ENCODE assay signal across 8 cellular contexts in genomic region chrX:81202413-81202794, GRCh38.
DNase-seq lines count a peak whose midpoint lies in the region; ATAC-seq and TF ChIP-seq lines count a peak whose summit lies in the region.

No MANE protein-coding gene starts in this region.

- no peaks in the 10 kb centered on the region for H3K9me3 Mint-ChIP-seq in T-helper 2 cell treated with Interferon-gamma antibody and Interleukin-4, amounts not matched to agents 5 μg/mL and 100 μg/mL, for 36 hours

- H3K4me1 Mint-ChIP-seq in T-helper 2 cell treated with Interferon-gamma antibody and Interleukin-4, amounts not matched to agents 5 μg/mL and 100 μg/mL, for 36 hours (ENCODE audit: low read depth) = peaks cover 26% of the 10 kb centered on the region

- H3K4me2 ChIP-seq in parathyroid adenoma (ENCODE audit: low read length) = peak overlapping the region; percentile 80

- H3K79me2 ChIP-seq in parathyroid adenoma = no peaks in the 10 kb centered on the region

- H3K4me1 ChIP-seq in parathyroid adenoma = no peaks in the 10 kb centered on the region

- peak overlapping the region; percentile 96 for H3K27ac Mint-ChIP-seq in T-helper 2 cell treated with Interferon-gamma antibody and Interleukin-4, amounts not matched to agents 5 μg/mL and 100 μg/mL, for 36 hours

- peak overlapping the region; percentile 63 to 84 for H3K4me3 ChIP-seq in foreskin fibroblast (ENCODE audit: low read depth in 1 of 2, low read length in 2 of 2)
- H3K4me3 ChIP-seq in parathyroid adenoma (ENCODE audit: low read depth, low read length) = peak overlapping the region; percentile 67

- peak overlapping the region; percentile 94 for H3K4me3 Mint-ChIP-seq in T-helper 2 cell treated with Interferon-gamma antibody and Interleukin-4, amounts not matched to agents 5 μg/mL and 100 μg/mL, for 36 hours

- H3K36me3 Mint-ChIP-seq in T-helper 2 cell treated with Interferon-gamma antibody and Interleukin-4, amounts not matched to agents 5 μg/mL and 100 μg/mL, for 36 hours (ENCODE audit: low read depth) = peaks cover 15% of the 10 kb centered on the region

- ATAC-seq in GM21423 (IDR thresholded peaks at IDR 0.05; ENCODE audit: unreplicated experiment) = no peak

- no peaks in the 10 kb centered on the region for H3K27me3 Mint-ChIP-seq in T-helper 2 cell treated with Interferon-gamma antibody and Interleukin-4, amounts not matched to agents 5 μg/mL and 100 μg/mL, for 36 hours (ENCODE audit: low read depth)

- H3K36me3 ChIP-seq in parathyroid adenoma (ENCODE audit: control insufficient read depth, insufficient read depth, low read length) = no peaks in the 10 kb centered on the region

- no peaks in the 10 kb centered on the region for H3K27me3 ChIP-seq in parathyroid adenoma (ENCODE audit: control insufficient read depth, insufficient read depth, low read length)

- DNase-seq in SKM-1 (lab: John Stamatoyannopoulos, UW; ENCODE audit: unreplicated experiment) (peak; percentile 12), SKM-1 treated with dmso at 0.1 percent for 144 hours (lab: John Stamatoyannopoulos, UW; ENCODE audit: unreplicated experiment) (no peak), foreskin fibroblast (peak in 1 of 2 donors; percentile 28), NCI-H446 treated with DMSO at 0.1 percent for 48 hours (lab: John Stamatoyannopoulos, UW) (no peak), NCI-H446 (lab: John Stamatoyannopoulos, UW) (no peak)
- DNase-seq in T-helper 2 cell treated with Interferon-gamma antibody and Interleukin-4, amounts not matched to agents 5 μg/mL and 100 μg/mL, for 36 hours (ENCODE audit: low spot score) = no peak

- H3K27ac ChIP-seq in parathyroid adenoma = peak overlapping the region; percentile 83

- no peak overlapping the region for H3K9ac ChIP-seq in parathyroid adenoma

- H2AFZ ChIP-seq in parathyroid adenoma = peak overlapping the region; percentile 90

- no peaks in the 10 kb centered on the region for H3K9me3 ChIP-seq in parathyroid adenoma (ENCODE audit: control insufficient read depth, low read length)

- TF ChIP-seq CTCF in foreskin fibroblast (IDR thresholded peaks at IDR 0.05; ENCODE audit: low read depth, low read length) = no peak
- no peak for TF ChIP-seq CTCF in parathyroid adenoma (IDR thresholded peaks at IDR 0.05)
